8 cellular contexts compared by ENCODE assay signal in the genomic region with DNA sequence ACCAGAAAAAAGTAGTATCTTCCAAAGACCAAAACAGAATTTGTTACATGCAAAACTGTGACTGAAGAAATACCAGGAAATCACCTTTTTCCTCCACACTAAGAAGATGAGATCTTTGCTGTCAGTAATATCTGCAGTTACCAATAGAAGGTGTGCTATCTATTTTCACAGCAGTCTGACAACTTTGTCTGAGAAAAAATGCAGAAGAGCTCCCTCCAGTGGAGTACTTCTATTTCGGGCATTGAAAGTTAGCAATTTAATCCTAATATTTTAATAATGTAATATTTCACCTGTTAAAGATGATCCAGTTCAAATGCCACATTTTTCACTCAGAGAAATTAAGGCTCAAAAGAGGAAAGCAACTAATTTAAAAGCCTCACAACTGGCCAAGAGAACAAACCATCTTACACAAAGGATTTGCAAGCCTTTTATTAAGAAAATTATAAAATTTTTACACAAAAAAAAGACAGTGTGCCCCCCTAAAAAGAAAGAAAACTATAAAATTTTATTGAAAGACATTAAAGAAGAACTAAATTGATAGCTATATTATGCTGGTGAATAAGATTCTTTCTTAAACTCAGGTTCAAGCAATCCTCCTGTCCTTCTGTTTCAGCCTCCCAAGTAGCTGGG. TPM values are rescaled to one million over a fixed set of nuclear protein-coding genes. Genes with fewer than 3 reads are reported as not detected.
DNase-seq lines count a peak whose midpoint lies in the region; ATAC-seq, FAIRE-seq and TF ChIP-seq lines count a peak whose summit lies in the region.

No MANE protein-coding gene starts in this region.

- no peaks in the 10 kb centered on the region for H3K36me3 Mint-ChIP-seq in HFFc6 (ENCODE audit: low read depth)

- no peak overlapping the region for H4K91ac ChIP-seq in H1 (replicated peaks; ENCODE audit: insufficient read length, low read length)

- no peak overlapping the region for H2BK5ac ChIP-seq in H1 (ENCODE audit: low read depth, low read length)

- H3K27ac Mint-ChIP-seq in HFFc6: no peak overlapping the region

- TF ChIP-seq RAD21 in H1 (IDR thresholded peaks at IDR 0.05 in 1 of 2, conservative IDR thresholded peaks at IDR 0.05 in 1 of 2; ENCODE audit: low read depth in 2 of 2, low read length in 2 of 2): peak; percentile 52 to 54

- ATAC-seq in psoas muscle: no peak

- H3K14ac ChIP-seq in H1 (ENCODE audit: insufficient read length): no peak overlapping the region

- no peak for TF ChIP-seq EP300 in H1 (IDR thresholded peaks at IDR 0.05; ENCODE audit: borderline replicate concordance in 1 of 2, low read depth in 2 of 2, low read length in 2 of 2)

- peaks cover 34% of the 10 kb centered on the region for H3K4me1 Mint-ChIP-seq in HFFc6 (ENCODE audit: low read depth)

- 72% methylated on average over 1 of the region's 1 CpG; no CpG with 5 or more reads in 1 of the 2 experiments for WGBS in H1 (ENCODE audit: extremely low coverage in 1 of 2, insufficient coverage in 1 of 2, insufficient read length in 1 of 2, insufficient replicate concordance in 2 of 2, low coverage in 1 of 2, low lambda C conversion rate in 2 of 2, missing lambda C conversion rate in 1 of 2), 2 experiments
- 15 to 34% (median 33%) methylated on average over 1 of the region's 1 CpG for WGBS in psoas muscle, 3 donors

- H2AFZ ChIP-seq in H1 (ENCODE audit: low read length): no peak overlapping the region

- peak; percentile 88 for TF ChIP-seq CTCF in HFFc6 (IDR thresholded peaks at IDR 0.05)
- peak in 2 of 3 experiments; percentile 56 to 65; a peak in 2 of 4 replicates for TF ChIP-seq CTCF in H1 (IDR thresholded peaks at IDR 0.05; ENCODE audit: control extremely low read depth in 1 of 3, insufficient read depth in 1 of 3, low read depth in 1 of 3, low read length in 3 of 3)
- peak; percentile 24 for TF ChIP-seq CTCF in psoas muscle (IDR thresholded peaks at IDR 0.05)

- no peak overlapping the region for H3K27ac ChIP-seq in H1 (ENCODE audit: low read depth, low read length)
- no peak overlapping the region for H3K27ac ChIP-seq in psoas muscle

- H3K27me3 ChIP-seq in H1 (replicated peaks in 1 of 4; ENCODE audit: control insufficient read depth in 3 of 4, extremely low read depth in 1 of 4, insufficient read depth in 3 of 4, low read length in 3 of 4) (no peaks in the 10 kb centered on the region), psoas muscle (ENCODE audit: insufficient read depth in 3 of 3, low read length in 2 of 3) (no peaks in the 10 kb centered on the region)

- no peak overlapping the region for H2BK20ac ChIP-seq in H1 (ENCODE audit: low read length)

- intact Hi-C loops in psoas muscle (cut with DNase I): no loop called here

- TF ChIP-seq POLR2A in H1 (IDR thresholded peaks at IDR 0.05; ENCODE audit: control extremely low read depth in 1 of 2, low read depth in 2 of 2, low read length in 2 of 2): no peak

- POLR2A ChIA-PET in H1 (lab: Charles Lee; ENCODE audit: partially characterized antibody): interaction anchor here (1.1 kb wide), 1 partner anchor 9 kb away, joined by 3 read pairs; no protein-coding TSS in a partner anchor

- no peak overlapping the region for H3K23ac ChIP-seq in H1 (ENCODE audit: insufficient read length)

- no peak overlapping the region for H2BK15ac ChIP-seq in H1 (ENCODE audit: low read length)

- no peaks in the 10 kb centered on the region for H3K23me2 ChIP-seq in H1 (ENCODE audit: low read depth, low read length)

- H3K4me3 Mint-ChIP-seq in HFFc6: no peak overlapping the region

- H3K18ac ChIP-seq in H1 (ENCODE audit: extremely low read depth, low read length): no peak overlapping the region

- H4K8ac ChIP-seq in H1 (ENCODE audit: extremely low read depth, insufficient read depth, low read length): no peak overlapping the region

- H3K4me3 ChIP-seq in H1 (ENCODE audit: extremely low read depth in 1 of 4, insufficient read depth in 2 of 4, low read depth in 3 of 4, low read length in 4 of 4) (no peak overlapping the region), psoas muscle (no peak overlapping the region)

- no peak overlapping the region for H2BK120ac ChIP-seq in H1 (replicated peaks; ENCODE audit: low read depth, low read length)

- H3K9ac ChIP-seq in H1 (replicated peaks in 1 of 4; ENCODE audit: extremely low read depth in 1 of 4, low read depth in 3 of 4, low read length in 3 of 4): no peak overlapping the region

- FAIRE-seq in H1 (lab: Jason Lieb, UNC): no peak

- H2AK5ac ChIP-seq in H1 (ENCODE audit: low read depth, low read length): no peak overlapping the region

- no peaks in the 10 kb centered on the region for H3K79me1 ChIP-seq in H1 (ENCODE audit: low read depth, low read length)

- peaks cover 0 to 2% of the 10 kb centered on the region in 2 experiments for H4K20me1 ChIP-seq in H1 (replicated peaks in 1 of 2; ENCODE audit: control insufficient read depth in 1 of 2, insufficient read depth in 2 of 2, low read length in 2 of 2)

- H2BK12ac ChIP-seq in H1 (ENCODE audit: low read depth, low read length): no peak overlapping the region

- DNase-seq in SIG-M5 treated with dmso at 0.1 percent for 504 hours (lab: John Stamatoyannopoulos, UW; ENCODE audit: unreplicated experiment) (peak; percentile 66), SIG-M5 (lab: John Stamatoyannopoulos, UW) (no peak), HFFc6 (peak; percentile 57), NCI-H69 (lab: John Stamatoyannopoulos, UW) (peak; percentile 59), H1 (ENCODE audit: low read depth in 1 of 2, low spot score in 2 of 2) (no peak), psoas muscle (no peak), middle frontal gyrus (ENCODE audit: extremely low spot score, low spot score) (no peak)
- no peak for DNase-seq in activated naive CD4-positive, alpha-beta T cell treated with anti-CD3 and anti-CD28 coated beads, Interleukin-2, amount 50 U/mL, for 16 hours

- H3K9me3 Mint-ChIP-seq in HFFc6: no peaks in the 10 kb centered on the region

- peaks cover 0 to 16% of the 10 kb centered on the region in 2 experiments; a peak in 2 of 4 replicates for H3K79me2 ChIP-seq in H1 (ENCODE audit: control insufficient read depth in 1 of 2, insufficient read depth in 2 of 2, low read length in 2 of 2)

- H3K56ac ChIP-seq in H1 (replicated peaks; ENCODE audit: insufficient read length, low read depth, low read length): no peak overlapping the region

- H4K5ac ChIP-seq in H1 (ENCODE audit: insufficient read length, low read depth, low read length): no peak overlapping the region

- CTCF ChIA-PET in H1 (lab: Charles Lee; ENCODE audit: partially characterized antibody): interaction anchor here (0.7 to 2.8 kb wide), 18 partner anchors 8 to 841 kb away, joined by 3 to 10 read pairs (median 4); no protein-coding TSS in a partner anchor

- H3K4me2 ChIP-seq in H1 (ENCODE audit: insufficient read depth in 1 of 2, low read depth in 2 of 2, low read length in 2 of 2): no peak overlapping the region

- H3K27me3 Mint-ChIP-seq in HFFc6 (ENCODE audit: insufficient read depth): no peaks in the 10 kb centered on the region

- H3K36me3 ChIP-seq in H1 (ENCODE audit: control insufficient read depth in 2 of 4, insufficient read depth in 4 of 4, low read length in 3 of 4): peaks cover 0 to 11% (median 6%) of the 10 kb centered on the region in 4 experiments; a peak in 5 of 8 replicates
- H3K36me3 ChIP-seq in psoas muscle (ENCODE audit: insufficient read depth in 1 of 2, low read depth in 1 of 2): no peaks in the 10 kb centered on the region

- H3K9me3 ChIP-seq in H1 (ENCODE audit: insufficient read depth in 2 of 2, low read depth in 1 of 2, low read length in 1 of 2) (peaks cover 3 to 4% of the 10 kb centered on the region in 2 experiments; a peak in 2 of 4 replicates), psoas muscle (no peaks in the 10 kb centered on the region)

- H3K4me1 ChIP-seq in H1 (replicated peaks in 1 of 4; ENCODE audit: control insufficient read depth in 3 of 4, insufficient read depth in 4 of 4, low read length in 3 of 4): no peaks in the 10 kb centered on the region
- no peaks in the 10 kb centered on the region for H3K4me1 ChIP-seq in psoas muscle

- H3K4ac ChIP-seq in H1 (replicated peaks; ENCODE audit: insufficient read length, low read depth, low read length): no peak overlapping the region

TF ChIP-seq in H1, 55 proteins besides CTCF, POLR2A, EP300 and RAD21:
- TF ChIP-seq SP1 (IDR thresholded peaks at IDR 0.05; ENCODE audit: low read depth, low read length) (no peak), HDAC6 (IDR thresholded peaks at IDR 0.05; ENCODE audit: low read depth, low read length) (no peak), NRF1 (IDR thresholded peaks at IDR 0.05; ENCODE audit: low read depth, low read length) (no peak), EZH2 (IDR thresholded peaks at IDR 0.05; ENCODE audit: low read depth, low read length, severe bottlenecking) (no peak), HDAC2 (IDR thresholded peaks at IDR 0.05; ENCODE audit: borderline replicate concordance in 1 of 2, low read depth in 2 of 2, low read length in 2 of 2) (no peak), TBP (IDR thresholded peaks at IDR 0.05; ENCODE audit: low read depth, low read length) (no peak), BCL11A (IDR thresholded peaks at IDR 0.05; ENCODE audit: low read depth in 2 of 2, low read length in 2 of 2) (no peak), CHD2 (IDR thresholded peaks at IDR 0.05; ENCODE audit: low read length) (no peak), POU5F1 (IDR thresholded peaks at IDR 0.05; ENCODE audit: low read depth, low read length) (no peak)
TF ChIP-seq in H1: peak in this region for 0.

RNA-seq across cellular contexts. Expression of a gene that starts 50.6 kb away (rescaled TPM):
- total RNA-seq in HFFc6 (2021; fragmentation: NEBNext Ultra II Directional; extraction: Animal tissue kit (Norgen Biotek cat#: 25700)): 1 to 10 TPM; 2.7 to 8.5 (median 6.5) TPM
- total RNA-seq in H1 (2021; fragmentation: NEBNext Ultra II Directional; extraction: Animal tissue kit (Norgen Biotek cat#: 25700)): 64.9 and 67.4 TPM in 2 replicates
- polyA plus RNA-seq in H1 (2011; rRNA removed): 24.6 and 30.8 TPM in 2 replicates
- 40.1 TPM for polyA plus RNA-seq in H1 (2011; cell fraction: cytosol; rRNA removed)
- polyA plus RNA-seq in H1 (2011; cell fraction: nucleus; rRNA removed): 39.1 TPM
- 31.1 to 64.6 TPM (median 41.7 TPM) in 4 replicates for polyA plus RNA-seq in H1 (2012, experiment 1 of 2)
- 5.4 TPM for polyA plus RNA-seq in H1 (2012, experiment 2 of 2)
- 38.5 TPM for polyA plus RNA-seq in H1 (2013, experiment 1 of 2)
- polyA plus RNA-seq in H1 (2013, experiment 2 of 2): 39.2 TPM
- polyA minus RNA-seq in H1 (2011; rRNA and poly(A)+ RNA removed): 48.4 and 58.5 TPM in 2 replicates
- polyA minus RNA-seq in H1 (2011; cell fraction: cytosol; rRNA and poly(A)+ RNA removed): 33.1 TPM
- 77.2 TPM for polyA minus RNA-seq in H1 (2011; cell fraction: nucleus; rRNA and poly(A)+ RNA removed)
- under 1 TPM in 1 of 4 donors, not detected in 3; 0.15 TPM for total RNA-seq in psoas muscle
- under 1 TPM in 2 of 3 donors, not detected in 1; 0.05 to 0.06 TPM for polyA plus RNA-seq in psoas muscle

Comparison
In these comparisons a context has a peak if more than half of its experiments do, and no peak if none do; other contexts are left out.
1. DNase-seq: peak in SIG-M5 treated with dmso at 0.1 percent for 504 hours (single experiment), HFFc6 (single experiment) and NCI-H69 (single experiment); none in SIG-M5 (single experiment), H1 (0 of 2), psoas muscle (0 of 2), activated naive CD4-positive, alpha-beta T cell treated with anti-CD3 and anti-CD28 coated beads, Interleukin-2, amount 50 U/mL, for 16 hours (single experiment) and middle frontal gyrus (single experiment).
2. CTCF ChIP-seq: peak in every context shown above with its lines; median percentile 88 in HFFc6; 60 in H1; 24 in psoas muscle.